ENCODE assay signal across 14 cellular contexts in genomic region chr11:8329336-8329735, GRCh38.
DNase-seq lines count a peak whose midpoint lies in the region; ATAC-seq, FAIRE-seq and TF ChIP-seq lines count a peak whose summit lies in the region.
"Had no signal": no experiment of that assay in that cellular context is flagged by ENCODE, and none has a peak within 500 bp of the region (broad histone marks: within the 10 kb centered on the region; RNA-seq: fewer than 3 reads in every experiment).

No MANE protein-coding gene starts in this region.

- H3K23ac ChIP-seq in H1 (ENCODE audit: insufficient read length), result no peak overlapping the region

- no peak for TF ChIP-seq CTCF in H1 (IDR thresholded peaks at IDR 0.05; ENCODE audit: control extremely low read depth in 1 of 3, insufficient read depth in 1 of 3, low read depth in 1 of 3, low read length in 3 of 3)
- no peak for TF ChIP-seq CTCF in retinal pigment epithelial cell (conservative IDR thresholded peaks at IDR 0.05; ENCODE audit: low read depth, low read length)
- no peak for TF ChIP-seq CTCF in WTC11 (IDR thresholded peaks at IDR 0.05)
- TF ChIP-seq CTCF in endothelial cell (IDR thresholded peaks at IDR 0.05; ENCODE audit: unreplicated experiment), result no peak

- TF ChIP-seq RAD21 in H1 (IDR thresholded peaks at IDR 0.05 in 1 of 2, conservative IDR thresholded peaks at IDR 0.05 in 1 of 2; ENCODE audit: low read depth in 2 of 2, low read length in 2 of 2), result no peak

- H3K4me1 ChIP-seq in ES-I3 (ENCODE audit: insufficient read depth, low read length) (peaks cover 14% of the 10 kb centered on the region), H1 (replicated peaks in 1 of 4; ENCODE audit: control insufficient read depth in 3 of 4, insufficient read depth in 4 of 4, low read length in 3 of 4) (peaks cover 5 to 25% (median 13%) of the 10 kb centered on the region in 4 experiments)

- peak overlapping the region; percentile 81 for H4K91ac ChIP-seq in H1 (replicated peaks; ENCODE audit: insufficient read length, low read length)

- no peak for FAIRE-seq in H1 (lab: Jason Lieb, UNC)
- FAIRE-seq: TTC549 had no signal

- H3K56ac ChIP-seq in H1 (replicated peaks; ENCODE audit: insufficient read length, low read depth, low read length), result no peak overlapping the region

- no peak overlapping the region for H3K14ac ChIP-seq in H1 (ENCODE audit: insufficient read length)

- TF ChIP-seq POLR2A in H1 (IDR thresholded peaks at IDR 0.05; ENCODE audit: control extremely low read depth in 1 of 2, low read depth in 2 of 2, low read length in 2 of 2), result no peak

- H3K27ac Mint-ChIP-seq in WTC11 (no peak overlapping the region), endothelial cell (ENCODE audit: unreplicated experiment) (no peak overlapping the region)
- H3K27ac Mint-ChIP-seq: activated CD8-positive, alpha-beta T cell treated with anti-CD3 and anti-CD28 coated beads, Interleukin-2, amount 10 ng/mL, durations not matched to agents 7 days and 5 days; CD4-positive, alpha-beta T cell had no signal

- no peak overlapping the region; the same call in 1 of the 2 replicates for H3K18ac ChIP-seq in H1 (ENCODE audit: extremely low read depth, low read length)

- no peaks in the 10 kb centered on the region for H4K20me1 ChIP-seq in H1 (replicated peaks in 1 of 2; ENCODE audit: control insufficient read depth in 1 of 2, insufficient read depth in 2 of 2, low read length in 2 of 2)

- H3K4me3 Mint-ChIP-seq in WTC11, result no peak overlapping the region
- H3K4me3 Mint-ChIP-seq in endothelial cell (ENCODE audit: unreplicated experiment), result no peak overlapping the region
- H3K4me3 Mint-ChIP-seq: activated CD8-positive, alpha-beta T cell treated with anti-CD3 and anti-CD28 coated beads, Interleukin-2, amount 10 ng/mL, durations not matched to agents 7 days and 5 days; CD4-positive, alpha-beta T cell; dendritic cell treated with granulocyte-macrophage colony-stimulating factor and Interleukin-4, amounts not matched to agents 40 ng/mL and 50 ng/mL, for 4 days had no signal

- H3K4me1 Mint-ChIP-seq in WTC11 (peaks cover 37% of the 10 kb centered on the region), endothelial cell (ENCODE audit: unreplicated experiment) (no peaks in the 10 kb centered on the region)

- H3K4ac ChIP-seq in H1 (replicated peaks; ENCODE audit: insufficient read length, low read depth, low read length), result no peak overlapping the region

- H2BK120ac ChIP-seq in H1 (replicated peaks; ENCODE audit: low read depth, low read length), result no peak overlapping the region

- H2BK15ac ChIP-seq in H1 (ENCODE audit: low read length), result no peak overlapping the region

- H3K9me3 ChIP-seq in ES-I3 (ENCODE audit: control insufficient read depth, insufficient read depth, low read length) (no peaks in the 10 kb centered on the region), H1 (ENCODE audit: insufficient read depth in 2 of 2, low read depth in 1 of 2, low read length in 1 of 2) (no peaks in the 10 kb centered on the region)
- H3K9me3 ChIP-seq: MG63, testis had no signal

- no peak overlapping the region for H2AK5ac ChIP-seq in H1 (ENCODE audit: low read depth, low read length)

- H2BK12ac ChIP-seq in H1 (ENCODE audit: low read depth, low read length), result peak overlapping the region; percentile 87; the same call in 1 of the 2 replicates

- H3K27me3 ChIP-seq in H1 (replicated peaks in 1 of 4; ENCODE audit: control insufficient read depth in 3 of 4, extremely low read depth in 1 of 4, insufficient read depth in 3 of 4, low read length in 3 of 4), result no peaks in the 10 kb centered on the region; a peak in 1 of 7 replicates
- H3K27me3 ChIP-seq: MG63, testis had no signal

- no peak overlapping the region for H3K27ac ChIP-seq in H1 (ENCODE audit: low read depth, low read length)
- H3K27ac ChIP-seq: testis had no signal

- peak overlapping the region; percentile 41; the same call in 1 of the 2 replicates for H2AFZ ChIP-seq in H1 (ENCODE audit: low read length)

- POLR2A ChIA-PET in H1 (lab: Charles Lee; ENCODE audit: partially characterized antibody), result no interaction called here
- POLR2A ChIA-PET in WTC11 (lab: Charles Lee), result no interaction called here

- no peak overlapping the region for H2BK20ac ChIP-seq in H1 (ENCODE audit: low read length)

- DNase-seq in NCI-H1105 (lab: John Stamatoyannopoulos, UW) (peak; percentile 16), H1 (ENCODE audit: low read depth in 1 of 2, low spot score in 2 of 2) (no peak), retinal pigment epithelial cell (ENCODE audit: low read depth) (no peak), WTC11 (ENCODE audit: low spot score) (no peak), endothelial cell (ENCODE audit: low spot score) (no peak), posterior vena cava (ENCODE audit: low spot score) (no peak)

- H3K9me3 Mint-ChIP-seq in WTC11 (no peaks in the 10 kb centered on the region), endothelial cell (ENCODE audit: unreplicated experiment) (no peaks in the 10 kb centered on the region)
- H3K9me3 Mint-ChIP-seq: CD4-positive, alpha-beta T cell; dendritic cell treated with granulocyte-macrophage colony-stimulating factor and Interleukin-4, amounts not matched to agents 40 ng/mL and 50 ng/mL, for 4 days had no signal

- H3K4me3 ChIP-seq in H1 (ENCODE audit: extremely low read depth in 1 of 4, insufficient read depth in 2 of 4, low read depth in 3 of 4, low read length in 4 of 4), result peak overlapping the region in 1 of 4 experiments; percentile 36; a peak in 1 of 8 replicates
- H3K4me3 ChIP-seq in retinal pigment epithelial cell (ENCODE audit: low read length), result peak overlapping the region; percentile 23
- H3K4me3 ChIP-seq: lung, MG63, testis had no signal

- no peaks in the 10 kb centered on the region for H3K36me3 ChIP-seq in ES-I3 (ENCODE audit: insufficient read depth, low read length)
- no peaks in the 10 kb centered on the region for H3K36me3 ChIP-seq in H1 (ENCODE audit: control insufficient read depth in 2 of 4, insufficient read depth in 4 of 4, low read length in 3 of 4)
- H3K36me3 ChIP-seq: MG63 had no signal

- no peaks in the 10 kb centered on the region for H3K23me2 ChIP-seq in H1 (ENCODE audit: low read depth, low read length)

- intact Hi-C loops in posterior vena cava (cut with DNase I), result no loop called here

- no peak overlapping the region for H2BK5ac ChIP-seq in H1 (ENCODE audit: low read depth, low read length)

- no peak for ATAC-seq in WTC11

- H3K79me2 ChIP-seq in H1 (ENCODE audit: control insufficient read depth in 1 of 2, insufficient read depth in 2 of 2, low read length in 2 of 2), result no peaks in the 10 kb centered on the region

- no peaks in the 10 kb centered on the region for H3K79me1 ChIP-seq in H1 (ENCODE audit: low read depth, low read length)

- H3K4me2 ChIP-seq in H1 (ENCODE audit: insufficient read depth in 1 of 2, low read depth in 2 of 2, low read length in 2 of 2), result peak overlapping the region; percentile 16 to 67; a peak in 2 of 4 replicates

- H3K27me3 Mint-ChIP-seq in WTC11 (ENCODE audit: low read depth) (no peaks in the 10 kb centered on the region), endothelial cell (ENCODE audit: unreplicated experiment) (peaks cover 4% of the 10 kb centered on the region)

- 87% methylated on average over 6 of the region's 6 CpGs; no CpG with 5 or more reads in 1 of the 2 experiments for WGBS in H1 (ENCODE audit: extremely low coverage in 1 of 2, insufficient coverage in 1 of 2, insufficient read length in 1 of 2, insufficient replicate concordance in 2 of 2, low coverage in 1 of 2, low lambda C conversion rate in 2 of 2, missing lambda C conversion rate in 1 of 2), 2 experiments

- CTCF ChIA-PET in H1 (lab: Charles Lee; ENCODE audit: partially characterized antibody), result interaction anchor here (0.8 to 5.9 kb wide), 17 partner anchors 9 to 238 kb away, joined by 3 to 62 read pairs (median 4); partner anchors contain the start of gene LMO1
- CTCF ChIA-PET in WTC11 (lab: Charles Lee), result interaction anchor here (0.6 to 2.5 kb wide), 12 partner anchors 10 to 597 kb away, joined by 3 to 14 read pairs (median 4); partner anchors contain the start of gene LMO1

- H3K36me3 Mint-ChIP-seq in WTC11 (no peaks in the 10 kb centered on the region), endothelial cell (ENCODE audit: low read depth, unreplicated experiment) (no peaks in the 10 kb centered on the region)

- H3K9ac ChIP-seq in ES-I3 (ENCODE audit: low read depth, low read length) (peak overlapping the region; percentile 5; the same call in 1 of the 2 replicates), H1 (replicated peaks in 1 of 4; ENCODE audit: extremely low read depth in 1 of 4, low read depth in 3 of 4, low read length in 3 of 4) (no peak overlapping the region)

- H4K8ac ChIP-seq in H1 (ENCODE audit: extremely low read depth, insufficient read depth, low read length), result no peak overlapping the region

- TF ChIP-seq EP300 in H1 (IDR thresholded peaks at IDR 0.05; ENCODE audit: borderline replicate concordance in 1 of 2, low read depth in 2 of 2, low read length in 2 of 2), result no peak

- no peak overlapping the region for H4K5ac ChIP-seq in H1 (ENCODE audit: insufficient read length, low read depth, low read length)

TF ChIP-seq in H1, 55 proteins besides CTCF, POLR2A, EP300 and RAD21 (continues in another document):
- TF ChIP-seq RXRA (IDR thresholded peaks at IDR 0.05; ENCODE audit: insufficient read depth, low read depth, low read length) (no peak), RBBP5 (IDR thresholded peaks at IDR 0.05; ENCODE audit: borderline replicate concordance, low read depth, low read length) (no peak), RNF2 (IDR thresholded peaks at IDR 0.05; ENCODE audit: borderline replicate concordance, low read depth, low read length, missing control alignments, poor library complexity, severe bottlenecking) (no peak), KDM5A (IDR thresholded peaks at IDR 0.05; ENCODE audit: low read length) (no peak), POLR2AphosphoS5 (IDR thresholded peaks at IDR 0.05; ENCODE audit: low read depth, low read length) (no peak), GABPA (IDR thresholded peaks at IDR 0.05; ENCODE audit: borderline replicate concordance, insufficient read depth, low read length) (no peak)

TF ChIP-seq in WTC11, 78 proteins besides CTCF, POLR2A, EP300 and RAD21 (continues in another document):
- TF ChIP-seq USF2 (CRISPR knock-in tag; IDR thresholded peaks at IDR 0.05), result no peak
- no peak for TF ChIP-seq ZNF423 (CRISPR knock-in tag; IDR thresholded peaks at IDR 0.05)
